Comparison of ENCODE assay signal across 8 cellular contexts in genomic region chr5:111511174-111512025, GRCh38. TPM values are rescaled to one million over a fixed set of nuclear protein-coding genes. Genes with fewer than 3 reads are reported as not detected.
DNase-seq lines count a peak whose midpoint lies in the region; ATAC-seq and TF ChIP-seq lines count a peak whose summit lies in the region.

No MANE protein-coding gene starts in this region.

- H3K9me3 ChIP-seq in lung (ENCODE audit: control insufficient read depth in 2 of 2, insufficient read depth in 1 of 2, low read length in 1 of 2) = no peaks in the 10 kb centered on the region

- no peaks in the 10 kb centered on the region for H3K36me3 ChIP-seq in lung (ENCODE audit: control insufficient read depth in 2 of 2, insufficient read depth in 2 of 2, low read length in 2 of 2)

- TF ChIP-seq CTCF in lung (IDR thresholded peaks at IDR 0.05; ENCODE audit: control extremely low read depth, extremely low read depth) (no peak), type B pancreatic cell (conservative IDR thresholded peaks at IDR 0.05) (no peak)

- no peaks in the 10 kb centered on the region for H3K27me3 Mint-ChIP-seq in type B pancreatic cell

- H3K27ac Mint-ChIP-seq in type B pancreatic cell = peak overlapping the region; percentile 97

- peak overlapping the region; percentile 98 for H3K4me3 Mint-ChIP-seq in type B pancreatic cell

- H3K9me3 Mint-ChIP-seq in type B pancreatic cell = no peaks in the 10 kb centered on the region

- H3K27ac ChIP-seq in lung (ENCODE audit: low read depth in 1 of 2, low read length in 1 of 2) = peak overlapping the region; percentile 84 to 93

- peak overlapping the region; percentile 72 for H3K4me3 ChIP-seq in lung

- no peaks in the 10 kb centered on the region for H3K36me3 Mint-ChIP-seq in type B pancreatic cell

- ATAC-seq in GM21576 (IDR thresholded peaks at IDR 0.05; ENCODE audit: unreplicated experiment) (peak; percentile 15), lung (ENCODE audit: insufficient read depth, low FRiP score) (peak; percentile 8)
- no peak for ATAC-seq in activated CD4-positive, CD25-positive, alpha-beta regulatory T cell treated with anti-CD3 and anti-CD28 coated beads, Interleukin-2, amount 50 U/mL, for 24 hours

- peaks cover 28% of the 10 kb centered on the region for H3K4me1 Mint-ChIP-seq in type B pancreatic cell (ENCODE audit: unreplicated experiment)

- DNase-seq in Caki2 (ENCODE audit: low read depth) (peak; percentile 7), LHCN-M2 (ENCODE audit: low read depth) (peak; percentile 12), cerebellar cortex (ENCODE audit: low spot score) (peak; percentile 56), lung (ENCODE audit: low spot score) (no peak), type B pancreatic cell (ENCODE audit: extremely low spot score, unreplicated experiment) (no peak), NCI-H446 treated with DMSO at 0.1 percent for 48 hours (lab: John Stamatoyannopoulos, UW) (no peak)

- WGBS in lung, 2 donors = 2 to 3% methylated on average over 9 of the region's 9 CpGs

- H3K4me1 ChIP-seq in lung (ENCODE audit: control insufficient read depth in 2 of 2, insufficient read depth in 2 of 2, low read length in 2 of 2) = peaks cover 0 to 16% of the 10 kb centered on the region in 2 donors

- H3K27me3 ChIP-seq in lung (ENCODE audit: control insufficient read depth, insufficient read depth) = no peaks in the 10 kb centered on the region

- in situ Hi-C loops in Caki2 (cut with HindIII; ENCODE audit: low pct_unique_long_range_greater_than_20kb, low sequenced_read_pairs) = no loop called here

RNA-seq across cellular contexts. Expression of gene STARD4, which starts 0.9 kb away (rescaled TPM):
- 6.5 and 15.2 TPM in 2 replicates for total RNA-seq in Caki2 (2014; rRNA removed; shearing (Covaris generic); ENCODE audit: low replicate concordance)
- total RNA-seq in LHCN-M2 (2014; rRNA removed) (25.9 and 30.2 TPM in 2 replicates), lung (10 to 100 TPM; 44.9 to 90.6 TPM), type B pancreatic cell (ENCODE audit: low replicate concordance) (39.1 and 56.6 TPM in 2 replicates)
- 10.8 TPM for polyA plus RNA-seq in LHCN-M2 (2012)
- polyA plus RNA-seq in lung = 10 to 100 TPM; 20.0 to 26.2 TPM

Comparison
In these comparisons a context has a peak if more than half of its experiments do, and no peak if none do; other contexts are left out.
1. DNase-seq: peak in Caki2 (single experiment), LHCN-M2 (single experiment) and cerebellar cortex (single experiment); none in lung (single experiment), type B pancreatic cell (single experiment) and NCI-H446 treated with DMSO at 0.1 percent for 48 hours (single experiment).
2. ATAC-seq: peak in GM21576 (single experiment) and lung (single experiment); none in activated CD4-positive, CD25-positive, alpha-beta regulatory T cell treated with anti-CD3 and anti-CD28 coated beads, Interleukin-2, amount 50 U/mL, for 24 hours (0 of 2).